ENCODE assay signal across 1 cellular context in the genomic region with DNA sequence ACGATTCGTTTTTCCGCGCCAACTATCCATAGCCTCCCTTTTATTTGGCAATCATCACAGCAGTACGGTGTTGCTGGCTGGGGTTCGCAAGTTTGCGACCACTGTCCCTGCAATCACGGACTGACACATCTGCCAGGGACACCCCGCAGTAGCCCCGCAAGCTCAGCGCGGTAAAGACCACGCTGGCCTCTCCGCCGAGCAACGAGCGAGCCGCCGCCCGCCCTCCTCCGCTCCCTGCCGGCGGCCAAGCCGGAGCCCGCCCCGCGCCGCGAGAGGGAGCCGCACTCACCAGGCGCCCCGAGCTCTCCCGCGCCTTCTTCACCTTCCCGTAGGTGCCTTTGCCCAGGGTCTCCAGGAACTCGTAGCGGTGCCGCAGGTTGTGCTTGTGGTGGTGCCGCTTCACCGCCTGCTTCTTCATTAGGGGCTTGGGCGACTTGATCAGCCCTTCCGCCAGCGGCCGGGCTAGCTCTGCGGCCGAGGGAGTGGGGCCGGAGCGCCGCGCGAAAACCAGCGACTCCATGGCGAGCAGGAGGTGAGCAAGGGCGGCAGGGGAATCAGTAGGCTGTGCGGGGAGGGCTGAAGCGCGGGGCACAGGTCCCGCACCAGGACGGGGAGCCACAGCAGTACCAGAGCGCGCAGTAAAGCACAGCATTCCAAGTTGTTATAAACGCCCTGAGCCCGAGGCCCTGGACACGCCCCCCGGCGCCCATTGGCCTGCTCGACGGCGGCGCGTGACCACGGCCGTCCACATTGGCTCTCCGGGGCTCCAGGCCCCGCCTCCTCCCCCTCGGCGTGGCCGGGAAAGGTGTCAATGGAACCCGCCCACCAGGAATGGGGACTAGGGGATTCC.
TF ChIP-seq lines count a peak whose summit lies in the region.

A gene (minus strand): TSS at position 637 of the 850 bp plus-strand sequence. CDS start 117 bp downstream, at position 520.

TF ChIP-seq in HepG2, 621 proteins besides CTCF, POLR2A, EP300 and RAD21 (continued from another document and continues in another):
- TF ChIP-seq KLF15 (CRISPR knock-in tag; IDR thresholded peaks at IDR 0.05; ENCODE audit: borderline replicate concordance) (no peak; the same call in 1 of the 2 replicates), REPIN1 (CRISPR knock-in tag; IDR thresholded peaks at IDR 0.05; ENCODE audit: borderline replicate concordance, low read depth) (no peak), ZBTB7A (CRISPR knock-in tag; IDR thresholded peaks at IDR 0.05) (no peak), PLRG1 (conservative IDR thresholded peaks at IDR 0.05) (no peak), PPARG (CRISPR knock-in tag; conservative IDR thresholded peaks at IDR 0.05) (no peak), HNF4G (IDR thresholded peaks at IDR 0.05; ENCODE audit: borderline replicate concordance, low read depth, low read length) (no peak), HNF4G (CRISPR knock-in tag; IDR thresholded peaks at IDR 0.05; ENCODE audit: borderline replicate concordance, low read depth) (no peak), RXRB (CRISPR knock-in tag; IDR thresholded peaks at IDR 0.05; ENCODE audit: borderline replicate concordance) (no peak), ZNF251 (CRISPR knock-in tag; IDR thresholded peaks at IDR 0.05) (no peak), CEBPG (CRISPR knock-in tag; IDR thresholded peaks at IDR 0.05) (no peak; the same call in 1 of the 2 replicates), NAIF1 (CRISPR knock-in tag; IDR thresholded peaks at IDR 0.05; ENCODE audit: borderline replicate concordance) (no peak; the same call in 1 of the 2 replicates), ASH2L (IDR thresholded peaks at IDR 0.05; ENCODE audit: insufficient read length, low read depth, low read length) (peak; percentile 54), ZNF7 (CRISPR knock-in tag; IDR thresholded peaks at IDR 0.05) (no peak), MIER3 (CRISPR knock-in tag; IDR thresholded peaks at IDR 0.05; ENCODE audit: borderline replicate concordance) (no peak; the same call in 1 of the 2 replicates), MBNL3 (CRISPR knock-in tag; conservative IDR thresholded peaks at IDR 0.05) (no peak), MLLT10 (CRISPR knock-in tag; IDR thresholded peaks at IDR 0.05) (no peak), DNMT3B (CRISPR knock-in tag; conservative IDR thresholded peaks at IDR 0.05) (no peak), THAP11 (CRISPR knock-in tag; IDR thresholded peaks at IDR 0.05) (peak; percentile 21; the same call in 1 of the 2 replicates), BHLHE40 (IDR thresholded peaks at IDR 0.05; ENCODE audit: low read length) (0 out of 2 replicates have a peak, but pooled peaks have one; percentile 54), ZC3H4 (CRISPR knock-in tag; IDR thresholded peaks at IDR 0.05; ENCODE audit: borderline replicate concordance) (no peak), ZNF883 (CRISPR knock-in tag; IDR thresholded peaks at IDR 0.05; ENCODE audit: not compliant biosample characterization) (peak; percentile 84), PHF8 (CRISPR knock-in tag; IDR thresholded peaks at IDR 0.05) (peak; percentile 70; the same call in 1 of the 2 replicates), DMAP1 (CRISPR knock-in tag; IDR thresholded peaks at IDR 0.05) (peak; percentile 50; the same call in 1 of the 2 replicates), ZSCAN12 (CRISPR knock-in tag; IDR thresholded peaks at IDR 0.05) (no peak), ZNF614 (CRISPR knock-in tag; IDR thresholded peaks at IDR 0.05; ENCODE audit: borderline replicate concordance) (0 out of 2 replicates have a peak, but pooled peaks have one; percentile 9), ARNTL (CRISPR knock-in tag; IDR thresholded peaks at IDR 0.05) (no peak), ZNF549 (CRISPR knock-in tag; IDR thresholded peaks at IDR 0.05) (no peak), ZNF10 (CRISPR knock-in tag; IDR thresholded peaks at IDR 0.05; ENCODE audit: borderline replicate concordance, low read depth) (no peak), MTA1 (CRISPR knock-in tag; IDR thresholded peaks at IDR 0.05; ENCODE audit: borderline replicate concordance) (0 out of 2 replicates have a peak, but pooled peaks have one; percentile 63), NFE2L1 (CRISPR knock-in tag; IDR thresholded peaks at IDR 0.05; ENCODE audit: borderline replicate concordance) (no peak), DR1 (CRISPR knock-in tag; IDR thresholded peaks at IDR 0.05) (peak; percentile 80), NFE2 (CRISPR knock-in tag; IDR thresholded peaks at IDR 0.05) (no peak), ZNF670 (CRISPR knock-in tag; IDR thresholded peaks at IDR 0.05; ENCODE audit: borderline replicate concordance) (no peak), POLR2AphosphoS2 (IDR thresholded peaks at IDR 0.05; ENCODE audit: low read depth, low read length) (no peak), NR2F1 (CRISPR knock-in tag; IDR thresholded peaks at IDR 0.05) (no peak), ZBTB21 (CRISPR knock-in tag; IDR thresholded peaks at IDR 0.05) (no peak), HNF4A (CRISPR knock-in tag; IDR thresholded peaks at IDR 0.05) (no peak), PITX1 (CRISPR knock-in tag; IDR thresholded peaks at IDR 0.05) (peak; percentile 54; the same call in 1 of the 2 replicates), ZFAT (CRISPR knock-in tag; conservative IDR thresholded peaks at IDR 0.05) (no peak), HDAC1 (CRISPR knock-in tag; IDR thresholded peaks at IDR 0.05) (0 out of 2 replicates have a peak, but pooled peaks have one; percentile 34), PTBP1 (IDR thresholded peaks at IDR 0.05; ENCODE audit: low read depth, low read length, poor library complexity, severe bottlenecking) (peak; percentile 53), ZNF720 (CRISPR knock-in tag; IDR thresholded peaks at IDR 0.05) (no peak), CBFB (CRISPR knock-in tag; IDR thresholded peaks at IDR 0.05) (0 out of 2 replicates have a peak, but pooled peaks have one; percentile 30), JUN (CRISPR knock-in tag; IDR thresholded peaks at IDR 0.05) (no peak), PAX8 (CRISPR knock-in tag; IDR thresholded peaks at IDR 0.05; ENCODE audit: borderline replicate concordance) (no peak), SP1 (IDR thresholded peaks at IDR 0.05) (no peak), SP1 (CRISPR knock-in tag; IDR thresholded peaks at IDR 0.05) (peak; percentile 86), PHB2 (IDR thresholded peaks at IDR 0.05; ENCODE audit: partially characterized antibody) (no peak), ZFP62 (CRISPR knock-in tag; IDR thresholded peaks at IDR 0.05) (no peak), SKI (IDR thresholded peaks at IDR 0.05; ENCODE audit: partially characterized antibody) (no peak), CREM (IDR thresholded peaks at IDR 0.05) (no peak), CREM (CRISPR knock-in tag; IDR thresholded peaks at IDR 0.05) (no peak)
- TF ChIP-seq, protein P1, sequence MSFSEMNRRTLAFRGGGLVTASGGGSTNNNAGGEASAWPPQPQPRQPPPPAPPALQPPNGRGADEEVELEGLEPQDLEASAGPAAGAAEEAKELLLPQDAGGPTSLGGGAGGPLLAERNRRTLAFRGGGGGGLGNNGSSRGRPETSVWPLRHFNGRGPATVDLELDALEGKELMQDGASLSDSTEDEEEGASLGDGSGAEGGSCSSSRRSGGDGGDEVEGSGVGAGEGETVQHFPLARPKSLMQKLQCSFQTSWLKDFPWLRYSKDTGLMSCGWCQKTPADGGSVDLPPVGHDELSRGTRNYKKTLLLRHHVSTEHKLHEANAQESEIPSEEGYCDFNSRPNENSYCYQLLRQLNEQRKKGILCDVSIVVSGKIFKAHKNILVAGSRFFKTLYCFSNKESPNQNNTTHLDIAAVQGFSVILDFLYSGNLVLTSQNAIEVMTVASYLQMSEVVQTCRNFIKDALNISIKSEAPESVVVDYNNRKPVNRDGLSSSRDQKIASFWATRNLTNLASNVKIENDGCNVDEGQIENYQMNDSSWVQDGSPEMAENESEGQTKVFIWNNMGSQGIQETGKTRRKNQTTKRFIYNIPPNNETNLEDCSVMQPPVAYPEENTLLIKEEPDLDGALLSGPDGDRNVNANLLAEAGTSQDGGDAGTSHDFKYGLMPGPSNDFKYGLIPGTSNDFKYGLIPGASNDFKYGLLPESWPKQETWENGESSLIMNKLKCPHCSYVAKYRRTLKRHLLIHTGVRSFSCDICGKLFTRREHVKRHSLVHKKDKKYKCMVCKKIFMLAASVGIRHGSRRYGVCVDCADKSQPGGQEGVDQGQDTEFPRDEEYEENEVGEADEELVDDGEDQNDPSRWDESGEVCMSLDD (CRISPR knock-in tag; IDR thresholded peaks at IDR 0.05; ENCODE audit: borderline replicate concordance) = no peak
- TF ChIP-seq, protein P2, sequence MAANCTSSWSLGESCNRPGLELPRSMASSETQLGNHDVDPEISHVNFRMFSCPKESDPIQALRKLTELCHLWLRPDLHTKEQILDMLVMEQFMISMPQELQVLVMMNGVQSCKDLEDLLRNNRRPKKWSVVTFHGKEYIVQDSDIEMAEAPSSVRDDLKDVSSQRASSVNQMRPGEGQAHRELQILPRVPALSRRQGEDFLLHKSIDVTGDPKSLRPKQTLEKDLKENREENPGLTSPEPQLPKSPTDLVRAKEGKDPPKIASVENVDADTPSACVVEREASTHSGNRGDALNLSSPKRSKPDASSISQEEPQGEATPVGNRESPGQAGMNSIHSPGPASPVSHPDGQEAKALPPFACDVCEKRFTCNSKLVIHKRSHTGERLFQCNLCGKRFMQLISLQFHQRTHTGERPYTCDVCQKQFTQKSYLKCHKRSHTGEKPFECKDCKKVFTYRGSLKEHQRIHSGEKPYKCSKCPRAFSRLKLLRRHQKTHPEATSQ (CRISPR knock-in tag; IDR thresholded peaks at IDR 0.05; ENCODE audit: borderline replicate concordance) = no peak
- TF ChIP-seq, protein P3, sequence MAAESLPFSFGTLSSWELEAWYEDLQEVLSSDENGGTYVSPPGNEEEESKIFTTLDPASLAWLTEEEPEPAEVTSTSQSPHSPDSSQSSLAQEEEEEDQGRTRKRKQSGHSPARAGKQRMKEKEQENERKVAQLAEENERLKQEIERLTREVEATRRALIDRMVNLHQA (CRISPR knock-in tag; IDR thresholded peaks at IDR 0.05) = no peak
- TF ChIP-seq, protein P4, sequence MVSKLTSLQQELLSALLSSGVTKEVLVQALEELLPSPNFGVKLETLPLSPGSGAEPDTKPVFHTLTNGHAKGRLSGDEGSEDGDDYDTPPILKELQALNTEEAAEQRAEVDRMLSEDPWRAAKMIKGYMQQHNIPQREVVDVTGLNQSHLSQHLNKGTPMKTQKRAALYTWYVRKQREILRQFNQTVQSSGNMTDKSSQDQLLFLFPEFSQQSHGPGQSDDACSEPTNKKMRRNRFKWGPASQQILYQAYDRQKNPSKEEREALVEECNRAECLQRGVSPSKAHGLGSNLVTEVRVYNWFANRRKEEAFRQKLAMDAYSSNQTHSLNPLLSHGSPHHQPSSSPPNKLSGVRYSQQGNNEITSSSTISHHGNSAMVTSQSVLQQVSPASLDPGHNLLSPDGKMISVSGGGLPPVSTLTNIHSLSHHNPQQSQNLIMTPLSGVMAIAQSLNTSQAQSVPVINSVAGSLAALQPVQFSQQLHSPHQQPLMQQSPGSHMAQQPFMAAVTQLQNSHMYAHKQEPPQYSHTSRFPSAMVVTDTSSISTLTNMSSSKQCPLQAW (CRISPR knock-in tag; IDR thresholded peaks at IDR 0.05) = no peak
- TF ChIP-seq, protein P5, sequence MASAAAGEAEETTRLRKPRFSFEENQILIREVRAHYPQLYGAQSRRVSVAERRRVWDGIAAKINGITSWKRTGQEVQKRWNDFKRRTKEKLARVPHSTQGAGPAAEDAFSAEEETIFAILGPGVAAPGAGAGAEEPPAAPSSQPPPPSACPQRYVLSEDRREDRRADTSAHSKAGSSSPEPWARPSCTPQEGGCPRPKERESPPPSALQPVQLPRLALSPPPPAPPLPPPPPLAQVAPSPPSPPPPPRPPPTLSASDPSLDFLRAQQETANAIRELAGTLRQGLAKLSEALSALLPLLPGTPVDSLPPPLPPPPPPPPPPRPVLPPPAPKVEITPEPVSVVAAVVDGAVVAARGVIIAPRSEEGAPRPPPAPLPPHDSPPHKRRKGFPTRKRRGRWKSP (CRISPR knock-in tag; IDR thresholded peaks at IDR 0.05) = peak; percentile 45; the same call in 1 of the 2 replicates
- TF ChIP-seq, protein P6, sequence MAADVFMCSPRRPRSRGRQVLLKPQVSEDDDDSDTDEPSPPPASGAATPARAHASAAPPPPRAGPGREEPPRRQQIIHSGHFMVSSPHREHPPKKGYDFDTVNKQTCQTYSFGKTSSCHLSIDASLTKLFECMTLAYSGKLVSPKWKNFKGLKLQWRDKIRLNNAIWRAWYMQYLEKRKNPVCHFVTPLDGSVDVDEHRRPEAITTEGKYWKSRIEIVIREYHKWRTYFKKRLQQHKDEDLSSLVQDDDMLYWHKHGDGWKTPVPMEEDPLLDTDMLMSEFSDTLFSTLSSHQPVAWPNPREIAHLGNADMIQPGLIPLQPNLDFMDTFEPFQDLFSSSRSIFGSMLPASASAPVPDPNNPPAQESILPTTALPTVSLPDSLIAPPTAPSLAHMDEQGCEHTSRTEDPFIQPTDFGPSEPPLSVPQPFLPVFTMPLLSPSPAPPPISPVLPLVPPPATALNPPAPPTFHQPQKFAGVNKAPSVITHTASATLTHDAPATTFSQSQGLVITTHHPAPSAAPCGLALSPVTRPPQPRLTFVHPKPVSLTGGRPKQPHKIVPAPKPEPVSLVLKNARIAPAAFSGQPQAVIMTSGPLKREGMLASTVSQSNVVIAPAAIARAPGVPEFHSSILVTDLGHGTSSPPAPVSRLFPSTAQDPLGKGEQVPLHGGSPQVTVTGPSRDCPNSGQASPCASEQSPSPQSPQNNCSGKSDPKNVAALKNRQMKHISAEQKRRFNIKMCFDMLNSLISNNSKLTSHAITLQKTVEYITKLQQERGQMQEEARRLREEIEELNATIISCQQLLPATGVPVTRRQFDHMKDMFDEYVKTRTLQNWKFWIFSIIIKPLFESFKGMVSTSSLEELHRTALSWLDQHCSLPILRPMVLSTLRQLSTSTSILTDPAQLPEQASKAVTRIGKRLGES (CRISPR knock-in tag; IDR thresholded peaks at IDR 0.05; ENCODE audit: borderline replicate concordance) = no peak
- TF ChIP-seq, protein P7, sequence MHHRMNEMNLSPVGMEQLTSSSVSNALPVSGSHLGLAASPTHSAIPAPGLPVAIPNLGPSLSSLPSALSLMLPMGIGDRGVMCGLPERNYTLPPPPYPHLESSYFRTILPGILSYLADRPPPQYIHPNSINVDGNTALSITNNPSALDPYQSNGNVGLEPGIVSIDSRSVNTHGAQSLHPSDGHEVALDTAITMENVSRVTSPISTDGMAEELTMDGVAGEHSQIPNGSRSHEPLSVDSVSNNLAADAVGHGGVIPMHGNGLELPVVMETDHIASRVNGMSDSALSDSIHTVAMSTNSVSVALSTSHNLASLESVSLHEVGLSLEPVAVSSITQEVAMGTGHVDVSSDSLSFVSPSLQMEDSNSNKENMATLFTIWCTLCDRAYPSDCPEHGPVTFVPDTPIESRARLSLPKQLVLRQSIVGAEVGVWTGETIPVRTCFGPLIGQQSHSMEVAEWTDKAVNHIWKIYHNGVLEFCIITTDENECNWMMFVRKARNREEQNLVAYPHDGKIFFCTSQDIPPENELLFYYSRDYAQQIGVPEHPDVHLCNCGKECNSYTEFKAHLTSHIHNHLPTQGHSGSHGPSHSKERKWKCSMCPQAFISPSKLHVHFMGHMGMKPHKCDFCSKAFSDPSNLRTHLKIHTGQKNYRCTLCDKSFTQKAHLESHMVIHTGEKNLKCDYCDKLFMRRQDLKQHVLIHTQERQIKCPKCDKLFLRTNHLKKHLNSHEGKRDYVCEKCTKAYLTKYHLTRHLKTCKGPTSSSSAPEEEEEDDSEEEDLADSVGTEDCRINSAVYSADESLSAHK (CRISPR knock-in tag; IDR thresholded peaks at IDR 0.05; ENCODE audit: borderline replicate concordance) = no peak
- TF ChIP-seq, protein P8, sequence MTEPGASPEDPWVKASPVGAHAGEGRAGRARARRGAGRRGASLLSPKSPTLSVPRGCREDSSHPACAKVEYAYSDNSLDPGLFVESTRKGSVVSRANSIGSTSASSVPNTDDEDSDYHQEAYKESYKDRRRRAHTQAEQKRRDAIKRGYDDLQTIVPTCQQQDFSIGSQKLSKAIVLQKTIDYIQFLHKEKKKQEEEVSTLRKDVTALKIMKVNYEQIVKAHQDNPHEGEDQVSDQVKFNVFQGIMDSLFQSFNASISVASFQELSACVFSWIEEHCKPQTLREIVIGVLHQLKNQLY (CRISPR knock-in tag; IDR thresholded peaks at IDR 0.05) = no peak
